Comparison of ENCODE assay signal across 10 cellular contexts in the genomic region with DNA sequence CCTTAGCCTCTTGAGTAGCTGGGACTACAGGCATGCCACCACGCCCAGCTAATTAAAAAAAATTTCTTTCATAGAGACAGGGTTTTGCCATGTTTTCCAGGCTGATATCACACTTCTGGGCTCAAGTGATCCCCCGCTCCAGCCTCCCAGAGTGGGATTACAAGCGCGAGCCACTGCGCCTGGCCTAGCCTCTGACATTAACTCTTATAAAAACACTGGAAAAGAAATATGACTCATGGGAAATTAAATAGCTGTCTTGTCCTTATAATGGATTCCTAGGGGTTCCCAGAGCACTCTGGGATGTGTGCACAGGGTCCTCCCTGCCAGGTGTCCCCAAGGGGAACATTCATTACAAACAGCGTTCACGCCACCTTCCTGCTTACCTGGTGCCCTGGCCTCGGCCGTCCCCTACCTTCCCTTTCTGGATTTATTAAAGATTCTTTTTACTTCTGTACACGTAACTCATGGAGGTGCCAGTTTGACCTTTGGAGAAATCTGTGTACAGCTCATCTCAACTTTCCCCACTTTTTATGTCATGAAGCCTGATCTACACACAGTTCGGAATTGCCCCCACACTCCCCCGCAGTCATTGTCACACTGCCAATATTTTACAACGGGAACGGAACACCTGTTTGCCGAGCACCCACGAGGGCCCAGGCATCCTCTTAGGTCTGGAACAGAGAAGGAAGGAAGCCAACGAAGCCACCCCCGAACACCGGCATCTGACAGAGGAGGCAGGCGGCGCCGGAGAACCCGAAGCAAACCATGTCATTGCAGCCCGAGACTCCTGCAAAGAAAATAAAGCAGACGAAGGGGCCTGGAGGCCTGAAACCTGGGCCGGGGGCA. TPM values are rescaled to one million over a fixed set of nuclear protein-coding genes. Genes with fewer than 3 reads are reported as not detected.
DNase-seq lines count a peak whose midpoint lies in the region; ATAC-seq, FAIRE-seq and TF ChIP-seq lines count a peak whose summit lies in the region.
"Had no signal": no experiment of that assay in that cellular context is flagged by ENCODE, and none has a peak within 500 bp of the region (broad histone marks: within the 10 kb centered on the region; RNA-seq: fewer than 3 reads in every experiment).

No MANE protein-coding gene starts in this region.

- H3K27me3 ChIP-seq in K562 (ENCODE audit: control insufficient read depth in 2 of 2, insufficient read depth in 2 of 2, low read length in 2 of 2): peaks cover 0 to 7% of the 10 kb centered on the region in 2 experiments; a peak in 2 of 5 replicates
- H3K27me3 ChIP-seq in brain microvascular endothelial cell (replicated peaks): no peaks in the 10 kb centered on the region
- H3K27me3 ChIP-seq: cardiac muscle cell had no signal

- no peaks in the 10 kb centered on the region for H3K79me2 ChIP-seq in K562 (ENCODE audit: control insufficient read depth, insufficient read depth, low read length)

- peak; percentile 11 for DNase-seq in HT1080 (ENCODE audit: low read depth)
- DNase-seq in SHP77 treated with DMSO at 0.1 percent for 48 hours (lab: John Stamatoyannopoulos, UW): peak; percentile 33
- no peak for DNase-seq in K562 (ENCODE audit: extremely low read depth in 1 of 4, low spot score in 3 of 4)
- peak; percentile 39 to 57 for DNase-seq in stimulated activated CD4-positive, alpha-beta T cell treated with anti-CD3 and anti-CD28 coated beads, Interleukin-2, amount 100 ng/mL, for 24 hours
- no peak for DNase-seq in brain microvascular endothelial cell
- no peak for DNase-seq in coronary artery (ENCODE audit: low spot score)
- no peak for DNase-seq in DMS114 treated with DMSO at 0.1 percent for 48 hours (lab: John Stamatoyannopoulos, UW; ENCODE audit: unreplicated experiment)
- DNase-seq in GDM1 (lab: John Stamatoyannopoulos, UW): no peak
- DNase-seq: NCI-H1694 had no signal

- no peak overlapping the region for H3K9ac ChIP-seq in K562 (ENCODE audit: insufficient read depth in 1 of 2, low read depth in 2 of 2, low read length in 2 of 2)

- TF ChIP-seq POLR2A in K562 (conservative IDR thresholded peaks at IDR 0.05): no peak

- H3K36me3 ChIP-seq in K562 (ENCODE audit: control insufficient read depth, insufficient read depth, low read length) (no peaks in the 10 kb centered on the region), brain microvascular endothelial cell (replicated peaks) (no peaks in the 10 kb centered on the region)
- H3K36me3 ChIP-seq: cardiac muscle cell had no signal

- H3K9me1 ChIP-seq in K562 (ENCODE audit: control insufficient read depth, insufficient read depth, low read length): no peaks in the 10 kb centered on the region

- BruUV-seq in K562 (replicated peaks; lab: Mats Ljungman, UMichigan): no TSS peak

- no peaks in the 10 kb centered on the region for H4K20me1 ChIP-seq in K562 (replicated peaks; ENCODE audit: control insufficient read depth, insufficient read depth, low read length)

- POLR2A ChIA-PET in K562 (lab: Yijun Ruan, JAX): interaction anchor here (0.6 to 1.5 kb wide), 2 partner anchors 25 to 476 kb away, joined by 3 read pairs; no protein-coding TSS in a partner anchor

- no peak overlapping the region for H3K27ac ChIP-seq in K562 (ENCODE audit: extremely low read depth, low read depth, low read length)
- H3K27ac ChIP-seq in brain microvascular endothelial cell: no peak overlapping the region
- no peak overlapping the region for H3K27ac ChIP-seq in coronary artery
- H3K27ac ChIP-seq: cardiac muscle cell had no signal

- no peak for FAIRE-seq in K562 (lab: Jason Lieb, UNC)

- no peak for ATAC-seq in K562

- H3K4me3 ChIP-seq in K562: no peak overlapping the region
- no peak overlapping the region for H3K4me3 ChIP-seq in brain microvascular endothelial cell (ENCODE audit: low read depth, low read length)
- H3K4me3 ChIP-seq in coronary artery: no peak overlapping the region
- H3K4me3 ChIP-seq: cardiac muscle cell had no signal

- WGBS in K562 (ENCODE audit: insufficient coverage, low coverage, missing lambda C conversion rate): 54% methylated on average over 26 of the region's 26 CpGs

- CTCF ChIA-PET in K562 (lab: Yijun Ruan, JAX; ENCODE audit: low intra/inter-chr PET ratio): no interaction called here

- TF ChIP-seq CTCF in K562 (IDR thresholded peaks at IDR 0.05 in 2 of 3, conservative IDR thresholded peaks at IDR 0.05 in 1 of 3; ENCODE audit: insufficient read depth in 2 of 3, low read depth in 1 of 3, low read length in 3 of 3) (no peak), brain microvascular endothelial cell (IDR thresholded peaks at IDR 0.05; ENCODE audit: low read depth, low read length, missing control alignments) (no peak), coronary artery (IDR thresholded peaks at IDR 0.05) (no peak)

- H3K4me1 ChIP-seq in K562 (replicated peaks in 1 of 2; ENCODE audit: control insufficient read depth in 2 of 2, insufficient read depth in 2 of 2, low read length in 2 of 2): peaks cover 24 to 25% of the 10 kb centered on the region in 2 experiments

- intact Hi-C loops in K562 (cut with micrococcal nuclease): no loop called here

- H3K4me2 ChIP-seq in K562 (ENCODE audit: insufficient read depth, low read length): no peak overlapping the region

- H3K9me3 ChIP-seq in K562 (replicated peaks; ENCODE audit: control insufficient read depth, insufficient read depth, low read depth, low read length): peaks cover 4% of the 10 kb centered on the region; the same call in 1 of the 2 replicates

- no peak overlapping the region for H2AFZ ChIP-seq in K562 (ENCODE audit: low read depth, low read length)

- TF ChIP-seq EP300 in K562 (IDR thresholded peaks at IDR 0.05; ENCODE audit: low read length): no peak

- in situ Hi-C loops in K562 (cut with MboI) (no loop called here), brain microvascular endothelial cell (cut with HindIII; ENCODE audit: low pct_ligation_motif_present, low sequenced_read_pairs) (no loop called here)

- no peak for TF ChIP-seq RAD21 in K562 (CRISPR knock-in tag; conservative IDR thresholded peaks at IDR 0.05 in 1 of 2, IDR thresholded peaks at IDR 0.05 in 1 of 2)

TF ChIP-seq in K562, 482 proteins besides CTCF, POLR2A, EP300 and RAD21:
- TF ChIP-seq KDM1A (IDR thresholded peaks at IDR 0.05) (0 out of 4 replicates have a peak, but pooled peaks have one; percentile 27 to 37), ARID1B (IDR thresholded peaks at IDR 0.05) (peak; percentile 17; the same call in 1 of the 2 replicates), EGR1 (conservative IDR thresholded peaks at IDR 0.05) (peak; percentile 47; the same call in 1 of the 2 replicates), RCOR1 (IDR thresholded peaks at IDR 0.05; ENCODE audit: borderline replicate concordance in 1 of 2, low read depth in 2 of 2, low read length in 2 of 2) (peak in 1 of 2 experiments; percentile 46; a peak in 2 of 4 replicates), NFIC (IDR thresholded peaks at IDR 0.05) (peak; percentile 74)
- TF ChIP-seq, protein P1, sequence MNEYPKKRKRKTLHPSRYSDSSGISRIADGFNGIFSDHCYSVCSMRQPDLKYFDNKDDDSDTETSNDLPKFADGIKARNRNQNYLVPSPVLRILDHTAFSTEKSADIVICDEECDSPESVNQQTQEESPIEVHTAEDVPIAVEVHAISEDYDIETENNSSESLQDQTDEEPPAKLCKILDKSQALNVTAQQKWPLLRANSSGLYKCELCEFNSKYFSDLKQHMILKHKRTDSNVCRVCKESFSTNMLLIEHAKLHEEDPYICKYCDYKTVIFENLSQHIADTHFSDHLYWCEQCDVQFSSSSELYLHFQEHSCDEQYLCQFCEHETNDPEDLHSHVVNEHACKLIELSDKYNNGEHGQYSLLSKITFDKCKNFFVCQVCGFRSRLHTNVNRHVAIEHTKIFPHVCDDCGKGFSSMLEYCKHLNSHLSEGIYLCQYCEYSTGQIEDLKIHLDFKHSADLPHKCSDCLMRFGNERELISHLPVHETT (CRISPR knock-in tag; conservative IDR thresholded peaks at IDR 0.05 in 1 of 2, IDR thresholded peaks at IDR 0.05 in 1 of 2): no peak

RNA-seq across cellular contexts. Expression of a gene that starts 39.7 kb away (rescaled TPM):
- total RNA-seq in HT1080 (2014; rRNA removed; shearing (Covaris generic)): 15.6 and 27.8 TPM in 2 replicates
- 23.7 and 27.5 TPM in 2 replicates for polyA plus RNA-seq in HT1080 (2015; cell fraction: cytosol; rRNA removed)
- 57.0 and 63.1 TPM in 2 replicates for polyA plus RNA-seq in HT1080 (2015; cell fraction: nucleus; rRNA removed)
- 28.0 and 31.3 TPM in 2 replicates for total RNA-seq in K562 (2011; cell fraction: chromatin; rRNA removed; ENCODE audit: low replicate concordance)
- 15.3 and 17.1 TPM in 2 replicates for total RNA-seq in K562 (2011; cell fraction: nucleolus; rRNA removed)
- total RNA-seq in K562 (2011; cell fraction: nucleoplasm; rRNA removed): 20.8 and 27.1 TPM in 2 replicates
- 6.1 and 7.8 TPM in 2 replicates for total RNA-seq in K562 (2014; rRNA removed)
- 5.2 and 5.6 TPM in 2 replicates for total RNA-seq in K562 (2014; rRNA removed; fragmentation: Illumina TruSeq; extraction: Trizol)
- total RNA-seq in K562 (2015; rRNA removed; fragmentation: Illumina TruSeq; extraction: Trizol): 6.5 and 6.6 TPM in 2 replicates
- 9.8 and 10.0 TPM in 2 replicates for total RNA-seq in K562 (2021)
- polyA plus RNA-seq in K562 (2011; rRNA removed): 13.2 and 14.5 TPM in 2 replicates
- polyA plus RNA-seq in K562 (2011; cell fraction: cytosol; rRNA removed): 10.5 and 17.4 TPM in 2 replicates
- 10.3 and 11.5 TPM in 2 replicates for polyA plus RNA-seq in K562 (2011; cell fraction: nucleus; rRNA removed)
- 7.7 and 9.3 TPM in 2 replicates for polyA plus RNA-seq in K562 (2012)
- polyA plus RNA-seq in K562 (2014; fragmentation: Illumina TruSeq; extraction: Trizol): 8.7 and 8.8 TPM in 2 replicates
- 1 to 10 TPM; 1.4 to 1.8 TPM for polyA plus RNA-seq in K562 (2014; fragmentation: Nextera tagmentation; extraction: Ambion mirVana)
- 6.2 and 6.3 TPM in 2 replicates for polyA plus RNA-seq in K562 (2014; rRNA removed)
- polyA minus RNA-seq in K562 (2011; rRNA and poly(A)+ RNA removed): 14.5 and 17.2 TPM in 2 replicates
- 9.0 and 11.2 TPM in 2 replicates for polyA minus RNA-seq in K562 (2011; cell fraction: cytosol; rRNA and poly(A)+ RNA removed)
- polyA minus RNA-seq in K562 (2011; cell fraction: nucleus; rRNA and poly(A)+ RNA removed): 7.8 and 14.0 TPM in 2 replicates

Comparison
In these comparisons a context has a peak if more than half of its experiments do, and no peak if none do; other contexts are left out.
1. DNase-seq: peak in HT1080 (single experiment), SHP77 treated with DMSO at 0.1 percent for 48 hours (single experiment) and stimulated activated CD4-positive, alpha-beta T cell treated with anti-CD3 and anti-CD28 coated beads, Interleukin-2, amount 100 ng/mL, for 24 hours (2 of 2); none in K562 (0 of 4), brain microvascular endothelial cell (single experiment), coronary artery (single experiment), DMS114 treated with DMSO at 0.1 percent for 48 hours (single experiment) and GDM1 (single experiment).